ENCODE assay signal across 33 cellular contexts in the genomic region with DNA sequence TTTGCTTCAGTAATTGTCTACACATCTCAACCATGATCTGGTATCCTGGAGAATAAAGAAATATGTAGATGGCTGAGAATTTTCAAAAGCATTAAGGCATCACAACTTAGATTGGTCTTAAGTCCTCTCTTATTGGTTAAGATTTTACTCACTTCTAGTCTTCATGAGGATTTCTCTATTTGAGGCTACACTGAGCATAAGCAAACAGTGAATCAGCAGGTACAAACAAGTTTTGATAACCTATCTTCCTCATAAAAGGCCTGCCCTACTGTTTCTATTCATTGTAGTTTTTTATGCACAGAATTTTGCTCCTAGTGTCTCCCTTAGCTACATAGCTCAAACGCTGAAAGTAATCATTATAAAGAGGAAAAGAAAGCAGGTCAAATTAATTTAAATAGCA.
"Had no signal": no experiment of that assay in that cellular context is flagged by ENCODE, and none has a peak within 500 bp of the region (broad histone marks: within the 10 kb centered on the region; RNA-seq: fewer than 3 reads in every experiment).

No MANE protein-coding gene starts in this region.

- H3K4me1 ChIP-seq: parathyroid adenoma, right atrium auricular region, stomach, thyroid gland, upper lobe of left lung, vagina had no signal

- ATAC-seq: activated CD4-positive, CD25-positive, alpha-beta regulatory T cell treated with anti-CD3 and anti-CD28 coated beads, Interleukin-2, amount 50 U/mL, for 24 hours; effector memory CD8-positive, alpha-beta T cell; left colon; naive thymus-derived CD4-positive, alpha-beta T cell; stimulated activated memory B cell treated with anti-CD40 and anti-IgM and Interleukin-4, amounts not matched to agents 10 μg/mL and 1 μg/mL and 100 μg/mL, for 72 hours had no signal

- H3K9me3 ChIP-seq: stomach, thyroid gland, upper lobe of left lung, vagina had no signal

- H3K27ac Mint-ChIP-seq: activated naive CD8-positive, alpha-beta T cell; effector memory CD8-positive, alpha-beta T cell; naive thymus-derived CD4-positive, alpha-beta T cell; stimulated activated memory B cell treated with anti-CD40 and anti-IgM and Interleukin-4, amounts not matched to agents 10 μg/mL and 1 μg/mL and 100 μg/mL, for 72 hours had no signal

- FAIRE-seq: endothelial cell of umbilical vein had no signal

- H3K9me3 Mint-ChIP-seq: effector memory CD8-positive, alpha-beta T cell; neural crest cell; stimulated activated memory B cell treated with anti-CD40 and anti-IgM and Interleukin-4, amounts not matched to agents 10 μg/mL and 1 μg/mL and 100 μg/mL, for 72 hours had no signal

- H3K4me2 ChIP-seq: smooth muscle cell had no signal

- H3K36me3 Mint-ChIP-seq: activated naive CD8-positive, alpha-beta T cell; naive thymus-derived CD4-positive, alpha-beta T cell; stimulated activated memory B cell treated with anti-CD40 and anti-IgM and Interleukin-4, amounts not matched to agents 10 μg/mL and 1 μg/mL and 100 μg/mL, for 72 hours had no signal

- H3K27ac ChIP-seq: coronary artery, dorsolateral prefrontal cortex, parathyroid adenoma, right atrium auricular region, stomach, thyroid gland, upper lobe of left lung, vagina, WERI-Rb-1 had no signal

- H3K4me3 ChIP-seq: coronary artery, dorsolateral prefrontal cortex, right atrium auricular region, smooth muscle cell, stomach, thyroid gland, upper lobe of left lung, vagina had no signal

- DNase-seq: activated CD4-positive, alpha-beta T cell treated with anti-CD3 and anti-CD28 coated beads for 48 hours; activated CD4-positive, alpha-beta T cell treated with anti-CD3 and anti-CD28 coated beads, Interleukin-2, amount 50 U/mL, for 48 hours; activated CD8-positive, alpha-beta memory T cell treated with anti-CD3 and anti-CD28 coated beads for 24 hours; activated effector memory CD4-positive, alpha-beta T cell treated with Interleukin-2 at 50 U/mL for 16 hours; activated naive CD4-positive, alpha-beta T cell treated with Interleukin-2 at 50 U/mL for 16 hours; anterior cingulate cortex; dorsolateral prefrontal cortex; effector memory CD8-positive, alpha-beta T cell; head of caudate nucleus; hippocampal formation; kidney; left colon; midbrain; naive thymus-derived CD4-positive, alpha-beta T cell; occipital lobe; stimulated activated CD4-positive, alpha-beta T cell treated with anti-CD3 and anti-CD28 coated beads, Interleukin-1b, Interleukin-23, amount 100 ng/mL, for 48 hours; stimulated activated CD4-positive, alpha-beta T cell treated with anti-CD3 and anti-CD28 coated beads, Interleukin-4, amount 100 ng/mL, for 4 hours; stimulated activated CD8-positive, alpha-beta memory T cell treated with anti-CD3 and anti-CD28 coated beads, Interleukin-4, amount 100 ng/mL, for 48 hours; stomach; T1000; thyroid gland; upper lobe of left lung; WERI-Rb-1 had no signal

- H3K4me3 Mint-ChIP-seq: activated naive CD8-positive, alpha-beta T cell; effector memory CD8-positive, alpha-beta T cell; naive thymus-derived CD4-positive, alpha-beta T cell; neural crest cell; stimulated activated memory B cell treated with anti-CD40 and anti-IgM and Interleukin-4, amounts not matched to agents 10 μg/mL and 1 μg/mL and 100 μg/mL, for 72 hours had no signal

- H3K4me1 Mint-ChIP-seq: naive thymus-derived CD4-positive, alpha-beta T cell; neural crest cell; stimulated activated memory B cell treated with anti-CD40 and anti-IgM and Interleukin-4, amounts not matched to agents 10 μg/mL and 1 μg/mL and 100 μg/mL, for 72 hours had no signal

- H3K27me3 Mint-ChIP-seq: activated naive CD8-positive, alpha-beta T cell; effector memory CD8-positive, alpha-beta T cell; stimulated activated memory B cell treated with anti-CD40 and anti-IgM and Interleukin-4, amounts not matched to agents 10 μg/mL and 1 μg/mL and 100 μg/mL, for 72 hours had no signal
